In the genomic region with DNA sequence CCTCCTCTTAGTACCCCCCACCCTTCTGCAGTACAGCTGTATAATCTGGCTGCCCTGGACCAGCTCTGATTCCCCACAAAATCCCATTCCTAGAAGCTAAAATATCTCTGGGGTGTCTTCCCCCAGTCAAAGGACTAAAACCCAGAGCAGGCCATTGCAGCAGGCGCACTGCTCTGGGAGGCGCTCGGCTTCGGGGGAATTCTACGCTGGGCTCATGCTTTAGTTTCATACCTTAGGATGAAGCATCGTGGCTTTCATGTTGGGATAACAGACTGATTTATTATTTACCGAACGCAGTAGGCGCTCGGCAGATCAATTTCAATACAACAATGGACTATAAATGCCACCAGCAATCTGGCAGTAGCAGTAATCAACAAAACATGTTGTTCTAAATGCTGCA, we compare ENCODE assay signal across 23 cellular contexts.
"Had no signal": no experiment of that assay in that cellular context is flagged by ENCODE, and none has a peak within 500 bp of the region (broad histone marks: within the 10 kb centered on the region; RNA-seq: fewer than 3 reads in every experiment).

No MANE protein-coding gene starts in this region.

- ATAC-seq: K562, Panc1, PC-3, SK-N-SH treated with all-trans-retinoic acid at 6 μM for 48 hours had no signal

- H3K4me1 Mint-ChIP-seq: IgD-negative memory B cell had no signal

- H3K4me3 Mint-ChIP-seq: IgD-negative memory B cell had no signal

- DNase-seq: Kasumi-1; MM.1S; NCI-H1092 treated with DMSO at 0.1 percent for 48 hours; NCI-H1436; NCI-H1694 treated with DMSO at 0.1 percent for 48 hours; NCI-H1930; NCI-H2081; NCI-H2107; NCI-H2227 treated with DMSO at 0.1 percent for 48 hours; NCI-H446; NCI-H510A; NCI-H524 treated with DMSO at 0.1 percent for 48 hours; NCI-H82; NK-92 treated with Interleukin-12 subunit alpha and Interleukin-12 subunit beta, amount 100 ng/mL, for 24 hours; PC-3; SHP77 treated with DMSO at 0.1 percent for 48 hours; SJCRH30 had no signal

- H3K27me3 ChIP-seq: SJCRH30 had no signal

- H3K4me3 ChIP-seq: K562, SJCRH30 had no signal

- H3K27ac ChIP-seq: KMS-11, RWPE1, SJCRH30 had no signal

- H3K9me3 ChIP-seq: SJCRH30 had no signal

- H3K27ac Mint-ChIP-seq: IgD-negative memory B cell had no signal

- H3K9me3 Mint-ChIP-seq: IgD-negative memory B cell had no signal

- H3K36me3 ChIP-seq: SJCRH30 had no signal

- H3K27me3 Mint-ChIP-seq: IgD-negative memory B cell had no signal
